Comparison of ENCODE assay signal across 20 cellular contexts in the genomic region with DNA sequence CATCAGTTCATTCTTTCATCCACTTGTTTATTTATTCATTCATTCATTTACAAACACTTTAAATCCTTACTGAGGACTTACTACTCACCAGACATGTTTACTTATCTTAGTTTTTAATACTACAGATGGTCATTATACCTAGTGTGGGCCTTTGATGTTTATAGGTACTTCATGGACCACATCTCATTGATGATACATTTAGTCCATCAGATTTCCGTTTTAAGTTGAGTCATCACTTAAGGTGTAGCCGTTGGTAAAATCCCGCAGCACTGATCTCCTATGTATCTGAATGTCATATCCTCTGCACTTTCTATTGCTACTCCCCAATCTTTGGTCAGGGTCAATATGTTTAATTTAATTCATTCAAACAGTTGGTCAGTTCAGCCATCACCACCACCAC.
DNase-seq lines count a peak whose midpoint lies in the region; ATAC-seq, FAIRE-seq and TF ChIP-seq lines count a peak whose summit lies in the region.
"Had no signal": no experiment of that assay in that cellular context is flagged by ENCODE, and none has a peak within 500 bp of the region (broad histone marks: within the 10 kb centered on the region; RNA-seq: fewer than 3 reads in every experiment).

No MANE protein-coding gene starts in this region.

- peaks cover 38% of the 10 kb centered on the region for H3K4me1 ChIP-seq in CD4-positive, CD25-positive, alpha-beta regulatory T cell (ENCODE audit: control insufficient read depth, insufficient read depth, low read length, poor library complexity, severe bottlenecking)
- peaks cover 0 to 16% of the 10 kb centered on the region in 2 experiments; a peak in 4 of 5 replicates for H3K4me1 ChIP-seq in K562 (replicated peaks in 1 of 2; ENCODE audit: control insufficient read depth in 2 of 2, insufficient read depth in 2 of 2, low read length in 2 of 2)

- TF ChIP-seq CTCF in K562 (IDR thresholded peaks at IDR 0.05 in 2 of 3, conservative IDR thresholded peaks at IDR 0.05 in 1 of 3; ENCODE audit: insufficient read depth in 2 of 3, low read depth in 1 of 3, low read length in 3 of 3), result no peak

- 77% methylated on average over 3 of the region's 3 CpGs for WGBS in K562 (ENCODE audit: insufficient coverage, low coverage, missing lambda C conversion rate)

- H3K27ac ChIP-seq in CD4-positive, CD25-positive, alpha-beta regulatory T cell (ENCODE audit: insufficient read depth, low read length, poor library complexity, severe bottlenecking), result no peak overlapping the region
- no peak overlapping the region for H3K27ac ChIP-seq in K562 (ENCODE audit: extremely low read depth, low read depth, low read length)
- H3K27ac ChIP-seq: BLaER1 had no signal

- H3K4me3 Mint-ChIP-seq in activated CD4-positive, alpha-beta T cell treated with anti-CD3 and anti-CD28 coated beads, Interleukin-2, amount 10 ng/mL, durations not matched to agents 24 days and 14 days, result peak overlapping the region; percentile 31
- H3K4me3 Mint-ChIP-seq in activated CD4-positive, alpha-beta T cell treated with anti-CD3 and anti-CD28 coated beads, Interleukin-2, amount 10 ng/mL, durations not matched to agents 7 days and 5 days, result no peak overlapping the region
- H3K4me3 Mint-ChIP-seq in CD4-positive, CD25-positive, alpha-beta regulatory T cell, result peak overlapping the region in 3 of 4 donors; percentile 27 to 40 (median 31)
- peak overlapping the region; percentile 69 for H3K4me3 Mint-ChIP-seq in T-helper 17 cell

- intact Hi-C loops in activated CD4-positive, alpha-beta T cell treated with anti-CD3 and anti-CD28 coated beads, Interleukin-2, amount 10 ng/mL, durations not matched to agents 24 days and 14 days (cut with micrococcal nuclease), result no loop called here
- intact Hi-C loops in K562 (cut with micrococcal nuclease), result no loop called here

- no peak overlapping the region for H3K9ac ChIP-seq in K562 (ENCODE audit: insufficient read depth in 1 of 2, low read depth in 2 of 2, low read length in 2 of 2)
- H3K9ac ChIP-seq: BLaER1 had no signal

- H3K27ac Mint-ChIP-seq in activated CD4-positive, alpha-beta T cell treated with anti-CD3 and anti-CD28 coated beads, Interleukin-2, amount 10 ng/mL, durations not matched to agents 24 days and 14 days, result peak overlapping the region; percentile 82
- H3K27ac Mint-ChIP-seq in activated CD4-positive, alpha-beta T cell treated with anti-CD3 and anti-CD28 coated beads, Interleukin-2, amount 10 ng/mL, durations not matched to agents 7 days and 5 days, result no peak overlapping the region
- H3K27ac Mint-ChIP-seq in CD4-positive, CD25-positive, alpha-beta regulatory T cell, result peak overlapping the region; percentile 65 to 88 (median 72)
- peak overlapping the region; percentile 57 for H3K27ac Mint-ChIP-seq in T-helper 17 cell

- peaks cover 9% of the 10 kb centered on the region for H3K9me3 Mint-ChIP-seq in activated CD4-positive, alpha-beta T cell treated with anti-CD3 and anti-CD28 coated beads, Interleukin-2, amount 10 ng/mL, durations not matched to agents 24 days and 14 days
- H3K9me3 Mint-ChIP-seq in activated CD4-positive, alpha-beta T cell treated with anti-CD3 and anti-CD28 coated beads, Interleukin-2, amount 10 ng/mL, durations not matched to agents 7 days and 5 days, result peaks cover 19% of the 10 kb centered on the region
- peaks cover 0 to 1% (median 0%) of the 10 kb centered on the region in 7 donors for H3K9me3 Mint-ChIP-seq in CD4-positive, CD25-positive, alpha-beta regulatory T cell

- in situ Hi-C loops in K562 (cut with MboI), result no loop called here

- TF ChIP-seq POLR2A in K562 (conservative IDR thresholded peaks at IDR 0.05), result no peak
- no peak for TF ChIP-seq POLR2A in GM18505 (IDR thresholded peaks at IDR 0.05; ENCODE audit: borderline replicate concordance, extremely low read depth, insufficient read depth, insufficient read length)

- no peak for FAIRE-seq in K562 (lab: Jason Lieb, UNC)
- FAIRE-seq: GM12891, H1 had no signal

- POLR2A ChIA-PET in activated CD4-positive, alpha-beta T cell treated with anti-CD3 and anti-CD28 coated beads, Interleukin-2, amount 10 ng/mL, durations not matched to agents 7 days and 5 days (lab: Charles Lee), result no interaction called here
- POLR2A ChIA-PET in K562 (lab: Yijun Ruan, JAX), result interaction anchor here (0.6 kb wide), 1 partner anchor 389 kb away, joined by 4 read pairs; no protein-coding TSS in a partner anchor

- no peaks in the 10 kb centered on the region for H4K20me1 ChIP-seq in K562 (replicated peaks; ENCODE audit: control insufficient read depth, insufficient read depth, low read length)
- H4K20me1 ChIP-seq: BLaER1 had no signal

- ATAC-seq in CD4-positive, CD25-positive, alpha-beta regulatory T cell (ENCODE audit: low read depth in 2 of 2), result no peak
- ATAC-seq in T-helper 17 cell (peak; percentile 30), K562 (no peak), GM18505 (IDR thresholded peaks at IDR 0.05; ENCODE audit: unreplicated experiment) (no peak)

- no peaks in the 10 kb centered on the region for H3K9me3 ChIP-seq in CD4-positive, CD25-positive, alpha-beta regulatory T cell (ENCODE audit: control insufficient read depth in 2 of 2, low read length in 2 of 2)
- no peaks in the 10 kb centered on the region for H3K9me3 ChIP-seq in T-helper 17 cell (ENCODE audit: control insufficient read depth, low read length, poor library complexity, severe bottlenecking)
- H3K9me3 ChIP-seq in K562 (replicated peaks; ENCODE audit: control insufficient read depth, insufficient read depth, low read depth, low read length), result no peaks in the 10 kb centered on the region
- H3K9me3 ChIP-seq: BLaER1 had no signal

- H2AFZ ChIP-seq in K562 (ENCODE audit: low read depth, low read length), result no peak overlapping the region

- no peak overlapping the region for H3K4me2 ChIP-seq in K562 (ENCODE audit: insufficient read depth, low read length)
- H3K4me2 ChIP-seq: BLaER1 had no signal

- H3K4me3 ChIP-seq in CD4-positive, CD25-positive, alpha-beta regulatory T cell (ENCODE audit: low read depth, low read length), result peak overlapping the region; percentile 20
- no peak overlapping the region for H3K4me3 ChIP-seq in K562
- H3K4me3 ChIP-seq: BLaER1 had no signal

- peaks cover 2% of the 10 kb centered on the region for H3K36me3 ChIP-seq in CD4-positive, CD25-positive, alpha-beta regulatory T cell (ENCODE audit: control insufficient read depth, insufficient read depth, low read length)
- peaks cover 10% of the 10 kb centered on the region for H3K36me3 ChIP-seq in K562 (ENCODE audit: control insufficient read depth, insufficient read depth, low read length)

- H3K27me3 ChIP-seq in CD4-positive, CD25-positive, alpha-beta regulatory T cell (ENCODE audit: control insufficient read depth, insufficient read depth, low read length), result no peaks in the 10 kb centered on the region
- H3K27me3 ChIP-seq in K562 (ENCODE audit: control insufficient read depth in 2 of 2, insufficient read depth in 2 of 2, low read length in 2 of 2), result no peaks in the 10 kb centered on the region
- H3K27me3 ChIP-seq: BLaER1 had no signal

- CTCF ChIA-PET in activated CD4-positive, alpha-beta T cell treated with anti-CD3 and anti-CD28 coated beads, Interleukin-2, amount 10 ng/mL, durations not matched to agents 7 days and 5 days (lab: Charles Lee), result no interaction called here
- CTCF ChIA-PET in K562 (lab: Yijun Ruan, JAX; ENCODE audit: low intra/inter-chr PET ratio), result no interaction called here

- H3K27me3 Mint-ChIP-seq in activated CD4-positive, alpha-beta T cell treated with anti-CD3 and anti-CD28 coated beads, Interleukin-2, amount 10 ng/mL, durations not matched to agents 24 days and 14 days, result no peaks in the 10 kb centered on the region
- H3K27me3 Mint-ChIP-seq in activated CD4-positive, alpha-beta T cell treated with anti-CD3 and anti-CD28 coated beads, Interleukin-2, amount 10 ng/mL, durations not matched to agents 7 days and 5 days, result no peaks in the 10 kb centered on the region
- H3K27me3 Mint-ChIP-seq in CD4-positive, CD25-positive, alpha-beta regulatory T cell, result no peaks in the 10 kb centered on the region
- no peaks in the 10 kb centered on the region for H3K27me3 Mint-ChIP-seq in T-helper 17 cell

- H3K9me1 ChIP-seq in K562 (ENCODE audit: control insufficient read depth, insufficient read depth, low read length), result no peaks in the 10 kb centered on the region

- no peak for TF ChIP-seq EP300 in K562 (IDR thresholded peaks at IDR 0.05; ENCODE audit: low read length)

- peaks cover 60% of the 10 kb centered on the region for H3K4me1 Mint-ChIP-seq in activated CD4-positive, alpha-beta T cell treated with anti-CD3 and anti-CD28 coated beads, Interleukin-2, amount 10 ng/mL, durations not matched to agents 24 days and 14 days
- H3K4me1 Mint-ChIP-seq in activated CD4-positive, alpha-beta T cell treated with anti-CD3 and anti-CD28 coated beads, Interleukin-2, amount 10 ng/mL, durations not matched to agents 7 days and 5 days, result peaks cover 60% of the 10 kb centered on the region
- H3K4me1 Mint-ChIP-seq in CD4-positive, CD25-positive, alpha-beta regulatory T cell, result peaks cover 30 to 59% (median 52%) of the 10 kb centered on the region in 4 donors
- peaks cover 41% of the 10 kb centered on the region for H3K4me1 Mint-ChIP-seq in T-helper 17 cell

- DNase-seq in activated CD4-positive, alpha-beta T cell treated with anti-CD3 and anti-CD28 coated beads, Interleukin-2, amount 10 ng/mL, durations not matched to agents 24 days and 14 days, result no peak
- DNase-seq in activated CD4-positive, alpha-beta T cell treated with anti-CD3 and anti-CD28 coated beads, Interleukin-2, amount 10 ng/mL, durations not matched to agents 7 days and 5 days, result no peak
- DNase-seq in CD4-positive, CD25-positive, alpha-beta regulatory T cell, result peak in 1 of 3 donors; percentile 40
- DNase-seq in T-helper 17 cell (no peak), K562 (ENCODE audit: extremely low read depth in 1 of 4, low spot score in 3 of 4) (no peak), NCI-H510A (lab: John Stamatoyannopoulos, UW) (no peak), occipital lobe (lab: John Stamatoyannopoulos, UW) (no peak)
- DNase-seq: 8988T, COR-L47, DMS79, NCI-H1048, NCI-H146, NCI-H226, NCI-H526 treated with DMSO at 0.1 percent for 48 hours, OCI-M1, RPMI8226 had no signal

- no peak for TF ChIP-seq RAD21 in K562 (CRISPR knock-in tag; conservative IDR thresholded peaks at IDR 0.05 in 1 of 2, IDR thresholded peaks at IDR 0.05 in 1 of 2)

- H3K36me3 Mint-ChIP-seq in activated CD4-positive, alpha-beta T cell treated with anti-CD3 and anti-CD28 coated beads, Interleukin-2, amount 10 ng/mL, durations not matched to agents 24 days and 14 days (ENCODE audit: low read depth), result peaks cover 48% of the 10 kb centered on the region
- peaks cover 61% of the 10 kb centered on the region for H3K36me3 Mint-ChIP-seq in activated CD4-positive, alpha-beta T cell treated with anti-CD3 and anti-CD28 coated beads, Interleukin-2, amount 10 ng/mL, durations not matched to agents 7 days and 5 days (ENCODE audit: low read depth)
- peaks cover 34% of the 10 kb centered on the region for H3K36me3 Mint-ChIP-seq in CD4-positive, CD25-positive, alpha-beta regulatory T cell
- peaks cover 5% of the 10 kb centered on the region for H3K36me3 Mint-ChIP-seq in T-helper 17 cell (ENCODE audit: low read depth)

- no TSS peak for BruUV-seq in K562 (replicated peaks; lab: Mats Ljungman, UMichigan)

- no peaks in the 10 kb centered on the region for H3K79me2 ChIP-seq in K562 (ENCODE audit: control insufficient read depth, insufficient read depth, low read length)

TF ChIP-seq in K562, 482 proteins besides CTCF, POLR2A, EP300 and RAD21 (continues in another document):
- peak; percentile 55 for TF ChIP-seq ZNF316 (IDR thresholded peaks at IDR 0.05)
